ENCODE assay signal across 18 cellular contexts in genomic region chr2:164706522-164706921, GRCh38.
DNase-seq lines count a peak whose midpoint lies in the region; ATAC-seq, FAIRE-seq and TF ChIP-seq lines count a peak whose summit lies in the region.
"Had no signal": no experiment of that assay in that cellular context is flagged by ENCODE, and none has a peak within 500 bp of the region (broad histone marks: within the 10 kb centered on the region; RNA-seq: fewer than 3 reads in every experiment).

No MANE protein-coding gene starts in this region.

- in situ Hi-C loops in astrocyte of the spinal cord (cut with HindIII; ENCODE audit: low sequenced_read_pairs): no loop called here
- in situ Hi-C loops in GM13977 (cut with MboI; ENCODE audit: low pct_unique_long_range_greater_than_20kb, low sequenced_read_pairs, unreplicated experiment): no loop called here

- no peaks in the 10 kb centered on the region for H4K20me1 ChIP-seq in keratinocyte (ENCODE audit: control insufficient read depth, extremely low read depth, insufficient read depth, low read length)

- H3K4me3 Mint-ChIP-seq in naive thymus-derived CD8-positive, alpha-beta T cell: no peak overlapping the region
- H3K4me3 Mint-ChIP-seq: activated T-cell treated with anti-CD3 and anti-CD28 coated beads, Interleukin-2, amount 50 U/mL, for 72 hours had no signal

- no peak for TF ChIP-seq POLR2A in esophagus muscularis mucosa (IDR thresholded peaks at IDR 0.05; ENCODE audit: low read depth)

- intact Hi-C loops in esophagus muscularis mucosa (cut with DNase I): no loop called here

- H3K27me3 Mint-ChIP-seq in naive thymus-derived CD8-positive, alpha-beta T cell: no peaks in the 10 kb centered on the region

- no peaks in the 10 kb centered on the region for H3K27me3 ChIP-seq in ACC112 (ENCODE audit: insufficient read depth, low read length)
- H3K27me3 ChIP-seq in keratinocyte (ENCODE audit: control insufficient read depth, extremely low read depth, insufficient read depth, low read length): no peaks in the 10 kb centered on the region
- H3K27me3 ChIP-seq in esophagus muscularis mucosa: no peaks in the 10 kb centered on the region
- H3K27me3 ChIP-seq: tibial nerve had no signal

- H3K9ac ChIP-seq in keratinocyte (ENCODE audit: control insufficient read depth, extremely low read depth, insufficient read depth, low read length): no peak overlapping the region

- DNase-seq in HCEC 1CT (peak; percentile 90), astrocyte of the spinal cord (ENCODE audit: low read depth, low spot score) (peak; percentile 58), keratinocyte (ENCODE audit: low read depth, low spot score) (peak; percentile 62), esophagus muscularis mucosa (ENCODE audit: extremely low spot score) (no peak), DMS153 treated with DMSO at 0.1 percent for 48 hours (lab: John Stamatoyannopoulos, UW; ENCODE audit: unreplicated experiment) (no peak), GM13977 (ENCODE audit: low spot score) (no peak)
- no peak for DNase-seq in naive thymus-derived CD8-positive, alpha-beta T cell
- DNase-seq: activated CD4-positive, alpha-beta T cell treated with anti-CD3 and anti-CD28 coated beads for 4 hours; activated T-cell treated with anti-CD3 and anti-CD28 coated beads, Interleukin-2, amount 50 U/mL, for 72 hours; amniotic stem cell; hippocampal formation; NCI-H1105; NCI-H446; stimulated activated CD8-positive, alpha-beta memory T cell treated with anti-CD3 and anti-CD28 coated beads, Interleukin-4, amount 100 ng/mL, for 48 hours had no signal

- H3K4me3 ChIP-seq in ACC112 (ENCODE audit: low read depth, low read length) (no peak overlapping the region), astrocyte of the spinal cord (ENCODE audit: low read depth, low read length) (no peak overlapping the region), keratinocyte (ENCODE audit: control insufficient read depth in 2 of 3, extremely low read depth in 1 of 3, insufficient read depth in 2 of 3, low read depth in 1 of 3, low read length in 3 of 3) (no peak overlapping the region), esophagus muscularis mucosa (no peak overlapping the region)
- H3K4me3 ChIP-seq: lung, tibial nerve had no signal

- no peak for ATAC-seq in naive thymus-derived CD8-positive, alpha-beta T cell
- ATAC-seq: activated T-cell treated with anti-CD3 and anti-CD28 coated beads, Interleukin-2, amount 50 U/mL, for 72 hours had no signal

- no peaks in the 10 kb centered on the region for H3K36me3 Mint-ChIP-seq in naive thymus-derived CD8-positive, alpha-beta T cell

- H3K9me1 ChIP-seq in keratinocyte (ENCODE audit: control insufficient read depth, extremely low read depth, insufficient read depth, low read length): no peaks in the 10 kb centered on the region

- no peak overlapping the region for H2AFZ ChIP-seq in ACC112 (ENCODE audit: low read length, unreplicated experiment)
- no peak overlapping the region for H2AFZ ChIP-seq in keratinocyte (ENCODE audit: control insufficient read depth, low read length)

- peak; percentile 95 for FAIRE-seq in keratinocyte (lab: Jason Lieb, UNC)
- FAIRE-seq: GM18507 had no signal

- no peak overlapping the region for H3K4me2 ChIP-seq in keratinocyte (ENCODE audit: control insufficient read depth, extremely low read depth, insufficient read depth, low read depth, low read length)

- H3K4me1 Mint-ChIP-seq in naive thymus-derived CD8-positive, alpha-beta T cell: no peaks in the 10 kb centered on the region

- no peak for TF ChIP-seq EP300 in esophagus muscularis mucosa (IDR thresholded peaks at IDR 0.05)

- H3K9me3 Mint-ChIP-seq in naive thymus-derived CD8-positive, alpha-beta T cell: peaks cover 0 to 2% (median 0%) of the 10 kb centered on the region in 9 donors

- H3K79me2 ChIP-seq in ACC112 (ENCODE audit: control insufficient read depth, insufficient read depth, low read length, unreplicated experiment) (no peaks in the 10 kb centered on the region), keratinocyte (ENCODE audit: control insufficient read depth, insufficient read depth, low read length) (no peaks in the 10 kb centered on the region)

- no peaks in the 10 kb centered on the region for H3K9me3 ChIP-seq in keratinocyte (ENCODE audit: control insufficient read depth, low read depth, low read length)
- H3K9me3 ChIP-seq in esophagus muscularis mucosa: no peaks in the 10 kb centered on the region
- H3K9me3 ChIP-seq: tibial nerve had no signal

- H3K36me3 ChIP-seq in ACC112 (ENCODE audit: insufficient read depth, low read length) (no peaks in the 10 kb centered on the region), keratinocyte (ENCODE audit: control insufficient read depth in 2 of 2, extremely low read depth in 1 of 2, insufficient read depth in 2 of 2, low read length in 2 of 2) (no peaks in the 10 kb centered on the region), esophagus muscularis mucosa (peaks cover 0 to 28% (median 6%) of the 10 kb centered on the region in 4 donors)

- peak overlapping the region; percentile 41 for H3K27ac ChIP-seq in ACC112 (ENCODE audit: low read depth, low read length)
- no peak overlapping the region for H3K27ac ChIP-seq in keratinocyte (ENCODE audit: control insufficient read depth, insufficient read depth, low read length)
- no peak overlapping the region for H3K27ac ChIP-seq in esophagus muscularis mucosa (replicated peaks in 1 of 4)
- H3K27ac ChIP-seq: tibial nerve had no signal

- POLR2A ChIA-PET in naive thymus-derived CD8-positive, alpha-beta T cell (lab: Charles Lee): no interaction called here

- no peak overlapping the region for H3K27ac Mint-ChIP-seq in naive thymus-derived CD8-positive, alpha-beta T cell
- H3K27ac Mint-ChIP-seq: activated T-cell treated with anti-CD3 and anti-CD28 coated beads, Interleukin-2, amount 50 U/mL, for 72 hours had no signal

- dilution Hi-C loops in keratinocyte (cut with MboI; ENCODE audit: extremely low pct_ligation_motif_present, low sequenced_read_pairs): no loop called here

- H3K4me1 ChIP-seq in ACC112 (ENCODE audit: control insufficient read depth, insufficient read depth, low read length, unreplicated experiment): peaks cover 17% of the 10 kb centered on the region
- H3K4me1 ChIP-seq in keratinocyte (ENCODE audit: control insufficient read depth, extremely low read depth, insufficient read depth, low read length): peaks cover 11% of the 10 kb centered on the region
- peaks cover 0 to 1% (median 0%) of the 10 kb centered on the region in 4 donors for H3K4me1 ChIP-seq in esophagus muscularis mucosa
- H3K4me1 ChIP-seq: tibial nerve had no signal

- TF ChIP-seq CTCF in astrocyte of the spinal cord (IDR thresholded peaks at IDR 0.05; ENCODE audit: low read depth, low read length) (no peak), keratinocyte (optimal IDR thresholded peaks at IDR 0.05 in 1 of 3, IDR thresholded peaks at IDR 0.05 in 1 of 3, conservative IDR thresholded peaks at IDR 0.05 in 1 of 3; ENCODE audit: extremely low read depth in 1 of 3, insufficient read depth in 2 of 3, low read length in 3 of 3) (no peak), esophagus muscularis mucosa (IDR thresholded peaks at IDR 0.05) (no peak), GM13977 (IDR thresholded peaks at IDR 0.05; ENCODE audit: extremely low read depth, insufficient read depth, missing control alignments) (no peak)

Comparison
In these comparisons a context has a peak if more than half of its experiments do, and no peak if none do; other contexts are left out.
1. DNase-seq: peak in HCEC 1CT (single experiment), astrocyte of the spinal cord (single experiment) and keratinocyte (single experiment); none in esophagus muscularis mucosa (single experiment), DMS153 treated with DMSO at 0.1 percent for 48 hours (single experiment), naive thymus-derived CD8-positive, alpha-beta T cell (0 of 10) and GM13977 (single experiment).